Comparison of ENCODE assay signal across 13 cellular contexts in the genomic region with DNA sequence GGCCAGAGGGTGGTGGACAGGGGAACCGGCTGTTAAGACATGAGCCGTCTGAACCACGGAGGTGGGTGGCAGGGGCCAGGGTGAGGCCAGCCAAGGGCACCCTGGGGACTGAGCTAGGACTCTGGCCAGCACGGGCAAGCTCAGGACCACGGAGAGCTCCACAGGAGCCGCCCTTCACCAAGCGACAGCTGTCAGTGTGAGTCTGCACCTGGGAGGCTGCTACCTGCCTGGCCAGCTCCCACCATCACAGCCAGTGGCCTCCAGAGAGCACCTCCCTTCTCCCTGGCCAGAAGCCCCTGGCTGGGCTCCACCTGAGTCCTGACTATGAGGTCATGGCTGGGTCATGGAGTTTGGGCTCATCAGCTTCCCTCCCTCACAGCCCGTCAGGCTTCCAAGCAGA. TPM values are rescaled to one million over a fixed set of nuclear protein-coding genes. Genes with fewer than 3 reads are reported as not detected.
DNase-seq lines count a peak whose midpoint lies in the region; ATAC-seq, FAIRE-seq and TF ChIP-seq lines count a peak whose summit lies in the region.
"Had no signal": no experiment of that assay in that cellular context is flagged by ENCODE, and none has a peak within 500 bp of the region (broad histone marks: within the 10 kb centered on the region; RNA-seq: fewer than 3 reads in every experiment).

No MANE protein-coding gene starts in this region.

- POLR2A ChIA-PET in A549 (lab: Yijun Ruan, JAX): no interaction called here
- POLR2A ChIA-PET in activated CD8-positive, alpha-beta T cell treated with anti-CD3 and anti-CD28 coated beads, Interleukin-2, amount 10 ng/mL, durations not matched to agents 7 days and 5 days (lab: Charles Lee): interaction anchor here (0.7 kb wide), 1 partner anchor 565 kb away, joined by 3 read pairs; no protein-coding TSS in a partner anchor

- H3K4me3 Mint-ChIP-seq in activated CD8-positive, alpha-beta T cell treated with anti-CD3 and anti-CD28 coated beads, Interleukin-2, amount 10 ng/mL, durations not matched to agents 7 days and 5 days: no peak overlapping the region

- peaks cover 2% of the 10 kb centered on the region for H3K36me3 Mint-ChIP-seq in activated CD8-positive, alpha-beta T cell treated with anti-CD3 and anti-CD28 coated beads, Interleukin-2, amount 10 ng/mL, durations not matched to agents 7 days and 5 days (ENCODE audit: low read depth)

- DNase-seq in A549 (ENCODE audit: low read depth in 1 of 2, low spot score in 1 of 2) (no peak), HK-2 (ENCODE audit: unreplicated experiment) (peak; percentile 54), kidney glomerular epithelial cell (lab: John Stamatoyannopoulos, UW) (peak; percentile 7), vagina (ENCODE audit: extremely low spot score in 2 of 2) (no peak), NCI-H2029 treated with DMSO at 0.1 percent for 48 hours (lab: John Stamatoyannopoulos, UW) (no peak)
- DNase-seq in activated CD8-positive, alpha-beta T cell treated with anti-CD3 and anti-CD28 coated beads, Interleukin-2, amount 10 ng/mL, durations not matched to agents 7 days and 5 days: peak; percentile 58
- DNase-seq: MG63, occipital lobe had no signal

- H3K4me3 ChIP-seq in A549 (no peak overlapping the region), vagina (no peak overlapping the region)
- H3K4me3 ChIP-seq: BLaER1 treated with 17β-estradiol and CSF1 and Interleukin-3, amounts not matched to agents 10 nM and 100 nM; MG63 had no signal

- TF ChIP-seq CTCF in A549 (IDR thresholded peaks at IDR 0.05) (no peak), vagina (IDR thresholded peaks at IDR 0.05) (no peak)

- no peaks in the 10 kb centered on the region for H3K36me3 ChIP-seq in vagina
- H3K36me3 ChIP-seq: BLaER1 treated with 17β-estradiol and CSF1 and Interleukin-3, amounts not matched to agents 10 nM and 100 nM; MG63 had no signal

- ATAC-seq in A549 (peak in 1 of 2 experiments; percentile 56; a peak in 4 of 6 replicates), HG03139 (IDR thresholded peaks at IDR 0.05; ENCODE audit: unreplicated experiment) (no peak)
- ATAC-seq in activated CD8-positive, alpha-beta T cell treated with anti-CD3 and anti-CD28 coated beads, Interleukin-2, amount 10 ng/mL, durations not matched to agents 7 days and 5 days: peak; percentile 59
- ATAC-seq in activated CD4-positive, CD25-positive, alpha-beta regulatory T cell treated with anti-CD3 and anti-CD28 coated beads, Interleukin-2, amount 50 U/mL, for 24 hours: no peak

- H3K27ac ChIP-seq in A549 (no peak overlapping the region), vagina (no peak overlapping the region)
- H3K27ac ChIP-seq: BLaER1 treated with 17β-estradiol and CSF1 and Interleukin-3, amounts not matched to agents 10 nM and 100 nM; epithelial cell of prostate; VCaP had no signal

- no peaks in the 10 kb centered on the region for H3K9me3 Mint-ChIP-seq in activated CD8-positive, alpha-beta T cell treated with anti-CD3 and anti-CD28 coated beads, Interleukin-2, amount 10 ng/mL, durations not matched to agents 7 days and 5 days (ENCODE audit: insufficient read depth)

- H3K27ac Mint-ChIP-seq in activated CD8-positive, alpha-beta T cell treated with anti-CD3 and anti-CD28 coated beads, Interleukin-2, amount 10 ng/mL, durations not matched to agents 7 days and 5 days: no peak overlapping the region

- no peaks in the 10 kb centered on the region for H3K27me3 ChIP-seq in vagina
- H3K27me3 ChIP-seq: BLaER1 treated with 17β-estradiol and CSF1 and Interleukin-3, amounts not matched to agents 10 nM and 100 nM; MG63 had no signal

- CTCF ChIA-PET in A549 (lab: Yijun Ruan, JAX): interaction anchor here (1.2 to 2.3 kb wide), 6 partner anchors 14 to 343 kb away, joined by 3 to 8 read pairs (median 4); no protein-coding TSS in a partner anchor
- CTCF ChIA-PET in activated CD8-positive, alpha-beta T cell treated with anti-CD3 and anti-CD28 coated beads, Interleukin-2, amount 10 ng/mL, durations not matched to agents 7 days and 5 days (lab: Charles Lee): interaction anchor here (1.7 to 1.8 kb wide), 2 partner anchors 18 to 51 kb away, joined by 3 to 6 read pairs; no protein-coding TSS in a partner anchor

- H3K4me1 ChIP-seq in A549 (peaks cover 7% of the 10 kb centered on the region; the same call in 1 of the 3 replicates), vagina (no peaks in the 10 kb centered on the region)

- no peak for TF ChIP-seq RAD21 in A549 (conservative IDR thresholded peaks at IDR 0.05 in 1 of 2, IDR thresholded peaks at IDR 0.05 in 1 of 2)

- no peaks in the 10 kb centered on the region for H3K4me1 Mint-ChIP-seq in activated CD8-positive, alpha-beta T cell treated with anti-CD3 and anti-CD28 coated beads, Interleukin-2, amount 10 ng/mL, durations not matched to agents 7 days and 5 days (ENCODE audit: low read depth)

- 67% methylated on average over 4 of the region's 8 CpGs for WGBS in A549 (ENCODE audit: missing lambda C conversion rate)

- intact Hi-C loops in vagina (cut with DNase I): no loop called here

- no peak for FAIRE-seq in A549 (lab: Jason Lieb, UNC)

- TF ChIP-seq POLR2A in A549 (IDR thresholded peaks at IDR 0.05; ENCODE audit: low read length): no peak
- TF ChIP-seq POLR2A in vagina (IDR thresholded peaks at IDR 0.05): no peak

- H3K27me3 Mint-ChIP-seq in activated CD8-positive, alpha-beta T cell treated with anti-CD3 and anti-CD28 coated beads, Interleukin-2, amount 10 ng/mL, durations not matched to agents 7 days and 5 days (ENCODE audit: low read depth): no peaks in the 10 kb centered on the region

- H3K9me3 ChIP-seq in A549: no peaks in the 10 kb centered on the region
- no peaks in the 10 kb centered on the region for H3K9me3 ChIP-seq in vagina
- H3K9me3 ChIP-seq: BLaER1 treated with 17β-estradiol and CSF1 and Interleukin-3, amounts not matched to agents 10 nM and 100 nM; MG63 had no signal

- no peak overlapping the region for H3K4me2 ChIP-seq in A549
- H3K4me2 ChIP-seq: BLaER1 treated with 17β-estradiol and CSF1 and Interleukin-3, amounts not matched to agents 10 nM and 100 nM had no signal

- no peak for TF ChIP-seq EP300 in A549 (IDR thresholded peaks at IDR 0.05)

RNA-seq across cellular contexts. Expression of gene MGAT3, which starts 21.6 kb away (rescaled TPM):
- 0.62 and 0.65 TPM in 2 replicates for polyA plus RNA-seq in A549 (2011; rRNA removed)
- 0.63 and 1.1 TPM in 2 replicates for polyA plus RNA-seq in A549 (2012; cell fraction: cytosol; rRNA removed)
- polyA plus RNA-seq in A549 (2012; cell fraction: nucleus; rRNA removed): 0.95 and 0.98 TPM in 2 replicates
- polyA plus RNA-seq in A549 (2017; fragmentation: RNase III; extraction: RNeasy Plus Mini Kit Qiagen cat#74134 plus additional on column Dnase treatment): 0.64 to 0.84 TPM (median 0.70 TPM) in 3 replicates
- 0.58 and 0.70 TPM in 2 replicates for polyA minus RNA-seq in A549 (2011; rRNA and poly(A)+ RNA removed)
- 10 to 100 TPM in 1 of 2 experiments, 1 to 10 TPM in 1; 9.1 to 10.0 TPM for total RNA-seq in activated CD8-positive, alpha-beta T cell treated with anti-CD3 and anti-CD28 coated beads, Interleukin-2, amount 10 ng/mL, durations not matched to agents 7 days and 5 days
- total RNA-seq in vagina: 0.98 TPM

RNA-seq across cellular contexts. Expression of gene MIEF1, which starts 23.6 kb away (rescaled TPM):
- polyA plus RNA-seq in A549 (2011; rRNA removed): 19.8 and 20.5 TPM in 2 replicates
- 13.3 and 16.3 TPM in 2 replicates for polyA plus RNA-seq in A549 (2012; cell fraction: cytosol; rRNA removed)
- 14.2 and 14.7 TPM in 2 replicates for polyA plus RNA-seq in A549 (2012; cell fraction: nucleus; rRNA removed)
- 18.8 to 19.9 TPM (median 19.3 TPM) in 3 replicates for polyA plus RNA-seq in A549 (2017; fragmentation: RNase III; extraction: RNeasy Plus Mini Kit Qiagen cat#74134 plus additional on column Dnase treatment)
- polyA minus RNA-seq in A549 (2011; rRNA and poly(A)+ RNA removed): 26.4 TPM in 2 replicates
- 10 to 100 TPM; 37.9 to 38.2 TPM for total RNA-seq in activated CD8-positive, alpha-beta T cell treated with anti-CD3 and anti-CD28 coated beads, Interleukin-2, amount 10 ng/mL, durations not matched to agents 7 days and 5 days
- total RNA-seq in vagina: 18.9 TPM

RNA-seq across cellular contexts. Expression of gene ATF4, which starts 41.9 kb away (rescaled TPM):
- polyA plus RNA-seq in A549 (2011; rRNA removed) (557 and 593 TPM in 2 replicates), A549 (2017; fragmentation: RNase III; extraction: RNeasy Plus Mini Kit Qiagen cat#74134 plus additional on column Dnase treatment) (242 to 249 TPM (median 242 TPM) in 3 replicates)
- polyA plus RNA-seq in A549 (2012; cell fraction: cytosol; rRNA removed): 431 and 472 TPM in 2 replicates
- polyA plus RNA-seq in A549 (2012; cell fraction: nucleus; rRNA removed): 207 and 345 TPM in 2 replicates
- polyA minus RNA-seq in A549 (2011; rRNA and poly(A)+ RNA removed): 170 and 220 TPM in 2 replicates
- 100 to 1,000 TPM; 412 to 426 TPM for total RNA-seq in activated CD8-positive, alpha-beta T cell treated with anti-CD3 and anti-CD28 coated beads, Interleukin-2, amount 10 ng/mL, durations not matched to agents 7 days and 5 days
- 246 TPM for total RNA-seq in vagina

RNA-seq across cellular contexts. Expression of gene RPS19BP1, which starts 54.1 kb away (rescaled TPM):
- polyA plus RNA-seq in A549 (2011; rRNA removed) (47.9 and 51.1 TPM in 2 replicates), A549 (2017; fragmentation: RNase III; extraction: RNeasy Plus Mini Kit Qiagen cat#74134 plus additional on column Dnase treatment) (71.8 to 74.0 TPM (median 72.0 TPM) in 3 replicates)
- polyA plus RNA-seq in A549 (2012; cell fraction: cytosol; rRNA removed): 148 and 162 TPM in 2 replicates
- polyA plus RNA-seq in A549 (2012; cell fraction: nucleus; rRNA removed): 77.0 and 84.9 TPM in 2 replicates
- 8.1 and 8.3 TPM in 2 replicates for polyA minus RNA-seq in A549 (2011; rRNA and poly(A)+ RNA removed)
- 10 to 100 TPM; 80.1 to 80.2 TPM for total RNA-seq in activated CD8-positive, alpha-beta T cell treated with anti-CD3 and anti-CD28 coated beads, Interleukin-2, amount 10 ng/mL, durations not matched to agents 7 days and 5 days
- total RNA-seq in vagina: 107 TPM

Comparison
In these comparisons a context has a peak if more than half of its experiments do, and no peak if none do; other contexts are left out.
1. DNase-seq: peak in HK-2 (single experiment), activated CD8-positive, alpha-beta T cell treated with anti-CD3 and anti-CD28 coated beads, Interleukin-2, amount 10 ng/mL, durations not matched to agents 7 days and 5 days (single experiment) and kidney glomerular epithelial cell (single experiment); none in A549 (0 of 2), vagina (0 of 2) and NCI-H2029 treated with DMSO at 0.1 percent for 48 hours (single experiment).